Comparison of ENCODE assay signal across 1 cellular context in the genomic region with DNA sequence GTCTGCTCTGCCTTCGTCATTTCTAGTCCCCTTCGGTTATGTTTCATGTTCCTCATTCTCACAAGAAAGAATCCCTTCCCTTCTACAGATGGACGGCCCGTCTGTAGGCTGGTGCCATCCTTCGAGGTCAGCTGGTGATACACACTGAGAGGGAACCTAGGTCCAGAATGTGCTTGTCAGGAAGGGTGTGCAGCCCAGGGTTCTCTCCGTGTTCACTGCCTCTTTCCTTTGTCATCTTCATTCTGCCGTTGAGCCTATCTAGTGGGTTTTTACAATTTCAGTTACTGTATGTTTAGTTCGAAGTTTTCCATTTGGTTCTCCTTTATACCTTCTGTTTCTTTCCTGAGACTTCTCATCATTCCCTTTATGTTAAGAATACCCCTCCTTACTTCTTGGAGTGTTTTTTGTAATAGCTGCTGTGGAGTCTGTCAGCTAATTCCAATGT.
TF ChIP-seq lines count a peak whose summit lies in the region.

No MANE protein-coding gene starts in this region.

TF ChIP-seq in HepG2, 621 proteins besides CTCF, POLR2A, EP300 and RAD21:
- TF ChIP-seq, protein P1, sequence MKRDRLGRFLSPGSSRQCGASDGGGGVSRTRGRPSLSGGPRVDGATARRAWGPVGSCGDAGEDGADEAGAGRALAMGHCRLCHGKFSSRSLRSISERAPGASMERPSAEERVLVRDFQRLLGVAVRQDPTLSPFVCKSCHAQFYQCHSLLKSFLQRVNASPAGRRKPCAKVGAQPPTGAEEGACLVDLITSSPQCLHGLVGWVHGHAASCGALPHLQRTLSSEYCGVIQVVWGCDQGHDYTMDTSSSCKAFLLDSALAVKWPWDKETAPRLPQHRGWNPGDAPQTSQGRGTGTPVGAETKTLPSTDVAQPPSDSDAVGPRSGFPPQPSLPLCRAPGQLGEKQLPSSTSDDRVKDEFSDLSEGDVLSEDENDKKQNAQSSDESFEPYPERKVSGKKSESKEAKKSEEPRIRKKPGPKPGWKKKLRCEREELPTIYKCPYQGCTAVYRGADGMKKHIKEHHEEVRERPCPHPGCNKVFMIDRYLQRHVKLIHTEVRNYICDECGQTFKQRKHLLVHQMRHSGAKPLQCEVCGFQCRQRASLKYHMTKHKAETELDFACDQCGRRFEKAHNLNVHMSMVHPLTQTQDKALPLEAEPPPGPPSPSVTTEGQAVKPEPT (CRISPR knock-in tag; IDR thresholded peaks at IDR 0.05; ENCODE audit: low read depth) = no peak
- TF ChIP-seq, protein P2, sequence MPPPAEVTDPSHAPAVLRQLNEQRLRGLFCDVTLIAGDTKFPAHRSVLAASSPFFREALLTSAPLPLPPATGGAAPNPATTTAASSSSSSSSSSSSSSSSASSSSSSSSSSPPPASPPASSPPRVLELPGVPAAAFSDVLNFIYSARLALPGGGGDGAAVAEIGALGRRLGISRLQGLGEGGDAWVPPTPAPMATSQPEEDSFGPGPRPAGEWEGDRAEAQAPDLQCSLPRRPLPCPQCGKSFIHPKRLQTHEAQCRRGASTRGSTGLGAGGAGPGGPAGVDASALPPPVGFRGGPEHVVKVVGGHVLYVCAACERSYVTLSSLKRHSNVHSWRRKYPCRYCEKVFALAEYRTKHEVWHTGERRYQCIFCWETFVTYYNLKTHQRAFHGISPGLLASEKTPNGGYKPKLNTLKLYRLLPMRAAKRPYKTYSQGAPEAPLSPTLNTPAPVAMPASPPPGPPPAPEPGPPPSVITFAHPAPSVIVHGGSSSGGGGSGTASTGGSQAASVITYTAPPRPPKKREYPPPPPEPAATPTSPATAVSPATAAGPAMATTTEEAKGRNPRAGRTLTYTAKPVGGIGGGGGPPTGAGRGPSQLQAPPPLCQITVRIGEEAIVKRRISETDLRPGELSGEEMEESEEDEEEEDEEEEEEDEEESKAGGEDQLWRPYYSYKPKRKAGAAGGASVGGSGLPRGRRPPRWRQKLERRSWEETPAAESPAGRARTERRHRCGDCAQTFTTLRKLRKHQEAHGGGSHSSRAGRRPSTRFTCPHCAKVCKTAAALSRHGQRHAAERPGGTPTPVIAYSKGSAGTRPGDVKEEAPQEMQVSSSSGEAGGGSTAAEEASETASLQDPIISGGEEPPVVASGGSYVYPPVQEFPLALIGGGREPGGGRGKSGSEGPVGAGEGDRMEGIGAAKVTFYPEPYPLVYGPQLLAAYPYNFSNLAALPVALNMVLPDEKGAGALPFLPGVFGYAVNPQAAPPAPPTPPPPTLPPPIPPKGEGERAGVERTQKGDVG (CRISPR knock-in tag; IDR thresholded peaks at IDR 0.05; ENCODE audit: borderline replicate concordance) = no peak
- TF ChIP-seq, protein P3, sequence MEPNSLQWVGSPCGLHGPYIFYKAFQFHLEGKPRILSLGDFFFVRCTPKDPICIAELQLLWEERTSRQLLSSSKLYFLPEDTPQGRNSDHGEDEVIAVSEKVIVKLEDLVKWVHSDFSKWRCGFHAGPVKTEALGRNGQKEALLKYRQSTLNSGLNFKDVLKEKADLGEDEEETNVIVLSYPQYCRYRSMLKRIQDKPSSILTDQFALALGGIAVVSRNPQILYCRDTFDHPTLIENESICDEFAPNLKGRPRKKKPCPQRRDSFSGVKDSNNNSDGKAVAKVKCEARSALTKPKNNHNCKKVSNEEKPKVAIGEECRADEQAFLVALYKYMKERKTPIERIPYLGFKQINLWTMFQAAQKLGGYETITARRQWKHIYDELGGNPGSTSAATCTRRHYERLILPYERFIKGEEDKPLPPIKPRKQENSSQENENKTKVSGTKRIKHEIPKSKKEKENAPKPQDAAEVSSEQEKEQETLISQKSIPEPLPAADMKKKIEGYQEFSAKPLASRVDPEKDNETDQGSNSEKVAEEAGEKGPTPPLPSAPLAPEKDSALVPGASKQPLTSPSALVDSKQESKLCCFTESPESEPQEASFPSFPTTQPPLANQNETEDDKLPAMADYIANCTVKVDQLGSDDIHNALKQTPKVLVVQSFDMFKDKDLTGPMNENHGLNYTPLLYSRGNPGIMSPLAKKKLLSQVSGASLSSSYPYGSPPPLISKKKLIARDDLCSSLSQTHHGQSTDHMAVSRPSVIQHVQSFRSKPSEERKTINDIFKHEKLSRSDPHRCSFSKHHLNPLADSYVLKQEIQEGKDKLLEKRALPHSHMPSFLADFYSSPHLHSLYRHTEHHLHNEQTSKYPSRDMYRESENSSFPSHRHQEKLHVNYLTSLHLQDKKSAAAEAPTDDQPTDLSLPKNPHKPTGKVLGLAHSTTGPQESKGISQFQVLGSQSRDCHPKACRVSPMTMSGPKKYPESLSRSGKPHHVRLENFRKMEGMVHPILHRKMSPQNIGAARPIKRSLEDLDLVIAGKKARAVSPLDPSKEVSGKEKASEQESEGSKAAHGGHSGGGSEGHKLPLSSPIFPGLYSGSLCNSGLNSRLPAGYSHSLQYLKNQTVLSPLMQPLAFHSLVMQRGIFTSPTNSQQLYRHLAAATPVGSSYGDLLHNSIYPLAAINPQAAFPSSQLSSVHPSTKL (CRISPR knock-in tag; IDR thresholded peaks at IDR 0.05) = no peak
- TF ChIP-seq, protein P4, sequence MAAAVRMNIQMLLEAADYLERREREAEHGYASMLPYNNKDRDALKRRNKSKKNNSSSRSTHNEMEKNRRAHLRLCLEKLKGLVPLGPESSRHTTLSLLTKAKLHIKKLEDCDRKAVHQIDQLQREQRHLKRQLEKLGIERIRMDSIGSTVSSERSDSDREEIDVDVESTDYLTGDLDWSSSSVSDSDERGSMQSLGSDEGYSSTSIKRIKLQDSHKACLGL (CRISPR knock-in tag; IDR thresholded peaks at IDR 0.05) = no peak
- TF ChIP-seq EEA1 (CRISPR knock-in tag; IDR thresholded peaks at IDR 0.05; ENCODE audit: borderline replicate concordance) (no peak), ZNF549 (CRISPR knock-in tag; IDR thresholded peaks at IDR 0.05) (no peak), REPIN1 (CRISPR knock-in tag; IDR thresholded peaks at IDR 0.05; ENCODE audit: borderline replicate concordance, low read depth) (no peak), NAIF1 (CRISPR knock-in tag; IDR thresholded peaks at IDR 0.05; ENCODE audit: borderline replicate concordance) (no peak), KLF11 (CRISPR knock-in tag; IDR thresholded peaks at IDR 0.05) (no peak), CENPX (CRISPR knock-in tag; IDR thresholded peaks at IDR 0.05) (no peak), CBX1 (IDR thresholded peaks at IDR 0.05; ENCODE audit: low read depth) (no peak), CREB1 (IDR thresholded peaks at IDR 0.05) (no peak), CREB1 (CRISPR knock-in tag; IDR thresholded peaks at IDR 0.05) (no peak), CHD4 (IDR thresholded peaks at IDR 0.05; ENCODE audit: borderline replicate concordance, low read length) (no peak), SP5 (CRISPR knock-in tag; IDR thresholded peaks at IDR 0.05; ENCODE audit: borderline replicate concordance, low read depth) (no peak), RXRA (CRISPR knock-in tag; IDR thresholded peaks at IDR 0.05) (no peak)
- TF ChIP-seq, protein P5, sequence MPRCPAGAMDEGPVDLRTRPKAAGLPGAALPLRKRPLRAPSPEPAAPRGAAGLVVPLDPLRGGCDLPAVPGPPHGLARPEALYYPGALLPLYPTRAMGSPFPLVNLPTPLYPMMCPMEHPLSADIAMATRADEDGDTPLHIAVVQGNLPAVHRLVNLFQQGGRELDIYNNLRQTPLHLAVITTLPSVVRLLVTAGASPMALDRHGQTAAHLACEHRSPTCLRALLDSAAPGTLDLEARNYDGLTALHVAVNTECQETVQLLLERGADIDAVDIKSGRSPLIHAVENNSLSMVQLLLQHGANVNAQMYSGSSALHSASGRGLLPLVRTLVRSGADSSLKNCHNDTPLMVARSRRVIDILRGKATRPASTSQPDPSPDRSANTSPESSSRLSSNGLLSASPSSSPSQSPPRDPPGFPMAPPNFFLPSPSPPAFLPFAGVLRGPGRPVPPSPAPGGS (CRISPR knock-in tag; IDR thresholded peaks at IDR 0.05) = no peak
- TF ChIP-seq, protein P6, sequence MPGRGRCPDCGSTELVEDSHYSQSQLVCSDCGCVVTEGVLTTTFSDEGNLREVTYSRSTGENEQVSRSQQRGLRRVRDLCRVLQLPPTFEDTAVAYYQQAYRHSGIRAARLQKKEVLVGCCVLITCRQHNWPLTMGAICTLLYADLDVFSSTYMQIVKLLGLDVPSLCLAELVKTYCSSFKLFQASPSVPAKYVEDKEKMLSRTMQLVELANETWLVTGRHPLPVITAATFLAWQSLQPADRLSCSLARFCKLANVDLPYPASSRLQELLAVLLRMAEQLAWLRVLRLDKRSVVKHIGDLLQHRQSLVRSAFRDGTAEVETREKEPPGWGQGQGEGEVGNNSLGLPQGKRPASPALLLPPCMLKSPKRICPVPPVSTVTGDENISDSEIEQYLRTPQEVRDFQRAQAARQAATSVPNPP (CRISPR knock-in tag; IDR thresholded peaks at IDR 0.05) = no peak
- TF ChIP-seq, protein P7, sequence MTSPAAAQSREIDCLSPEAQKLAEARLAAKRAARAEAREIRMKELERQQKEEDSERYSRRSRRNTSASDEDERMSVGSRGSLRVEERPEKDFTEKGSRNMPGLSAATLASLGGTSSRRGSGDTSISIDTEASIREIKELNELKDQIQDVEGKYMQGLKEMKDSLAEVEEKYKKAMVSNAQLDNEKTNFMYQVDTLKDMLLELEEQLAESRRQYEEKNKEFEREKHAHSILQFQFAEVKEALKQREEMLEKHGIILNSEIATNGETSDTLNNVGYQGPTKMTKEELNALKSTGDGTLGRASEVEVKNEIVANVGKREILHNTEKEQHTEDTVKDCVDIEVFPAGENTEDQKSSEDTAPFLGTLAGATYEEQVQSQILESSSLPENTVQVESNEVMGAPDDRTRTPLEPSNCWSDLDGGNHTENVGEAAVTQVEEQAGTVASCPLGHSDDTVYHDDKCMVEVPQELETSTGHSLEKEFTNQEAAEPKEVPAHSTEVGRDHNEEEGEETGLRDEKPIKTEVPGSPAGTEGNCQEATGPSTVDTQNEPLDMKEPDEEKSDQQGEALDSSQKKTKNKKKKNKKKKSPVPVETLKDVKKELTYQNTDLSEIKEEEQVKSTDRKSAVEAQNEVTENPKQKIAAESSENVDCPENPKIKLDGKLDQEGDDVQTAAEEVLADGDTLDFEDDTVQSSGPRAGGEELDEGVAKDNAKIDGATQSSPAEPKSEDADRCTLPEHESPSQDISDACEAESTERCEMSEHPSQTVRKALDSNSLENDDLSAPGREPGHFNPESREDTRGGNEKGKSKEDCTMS (CRISPR knock-in tag; conservative IDR thresholded peaks at IDR 0.05) = no peak
